ENCODE assay signal across 1 cellular context in genomic region chr6:138577151-138577915, GRCh38.
TF ChIP-seq lines count a peak whose summit lies in the region.

No MANE protein-coding gene starts in this region.

TF ChIP-seq in GM23338, 12 proteins besides CTCF, POLR2A, EP300 and RAD21 (continued from another document):
- TF ChIP-seq ETS1 (IDR thresholded peaks at IDR 0.05) = no peak
